9 cellular contexts compared by ENCODE assay signal in the genomic region with DNA sequence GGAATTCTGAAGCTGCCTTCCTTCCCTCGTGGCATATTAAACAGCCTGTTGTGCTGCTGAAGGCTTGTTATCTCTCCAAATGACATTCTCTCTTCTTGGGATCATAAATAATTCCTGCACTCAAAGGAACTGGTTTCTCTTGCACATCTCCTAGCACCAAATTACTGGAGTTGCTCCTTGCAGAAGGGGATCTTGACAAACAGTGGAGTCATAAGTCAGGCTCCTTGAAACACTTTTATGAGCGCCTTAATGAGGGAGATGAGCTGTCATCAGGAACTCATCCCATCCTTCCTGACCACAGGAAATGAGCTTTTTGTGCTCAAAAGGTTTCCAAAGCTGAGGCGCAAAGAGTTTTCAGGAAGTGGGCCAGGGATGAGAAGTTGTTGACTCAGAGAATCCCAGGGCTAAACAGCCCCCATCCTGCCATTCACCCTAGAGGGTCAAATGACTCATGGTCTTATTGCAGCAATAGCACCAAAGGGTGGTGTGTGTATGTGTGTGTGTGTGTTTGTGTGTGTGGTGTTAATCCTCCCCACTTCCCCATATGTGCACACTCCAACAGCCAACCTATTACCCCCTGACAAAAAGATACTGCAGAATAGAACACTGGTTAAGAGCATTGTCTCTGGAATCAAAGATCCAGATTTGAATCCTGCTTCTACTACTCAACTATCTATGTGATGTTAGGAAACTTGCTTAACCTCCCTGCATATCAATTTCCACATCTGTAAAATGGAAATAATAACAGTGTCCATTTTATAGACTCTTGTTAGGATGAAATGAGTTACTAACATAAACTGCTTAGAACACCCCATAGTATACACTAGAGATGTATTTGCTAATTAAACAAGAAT. TPM values are rescaled to one million over a fixed set of nuclear protein-coding genes. Genes with fewer than 3 reads are reported as not detected.
A peak's percentile ranks its signal among the peaks of the same experiment; 100 is the strongest.
DNase-seq lines count a peak whose midpoint lies in the region; ATAC-seq and TF ChIP-seq lines count a peak whose summit lies in the region.
"Had no signal": no experiment of that assay in that cellular context is flagged by ENCODE, and none has a peak within 500 bp of the region (broad histone marks: within the 10 kb centered on the region; RNA-seq: fewer than 3 reads in every experiment).

No MANE protein-coding gene starts in this region.

- peak overlapping the region; percentile 36 for H3K27ac ChIP-seq in VCaP
- H3K27ac ChIP-seq in upper lobe of right lung, result no peak overlapping the region

- no peak for TF ChIP-seq CTCF in activated CD8-positive, alpha-beta T cell treated with anti-CD3 and anti-CD28 coated beads for 36 hours (IDR thresholded peaks at IDR 0.05)
- no peak for TF ChIP-seq CTCF in VCaP (conservative IDR thresholded peaks at IDR 0.05)
- TF ChIP-seq CTCF in upper lobe of right lung (IDR thresholded peaks at IDR 0.05), result no peak

- CTCF ChIA-PET in activated CD8-positive, alpha-beta T cell treated with anti-CD3 and anti-CD28 coated beads for 36 hours (lab: Charles Lee), result interaction anchor here (0.7 to 2.9 kb wide), 3 partner anchors 37 to 138 kb away, joined by 3 to 15 read pairs (median 3); a partner anchor contains a TSS
- CTCF ChIA-PET in activated CD8-positive, alpha-beta T cell treated with anti-CD3 and anti-CD28 coated beads, Interleukin-2, amount 10 ng/mL, durations not matched to agents 7 days and 5 days (lab: Charles Lee), result interaction anchor here (1.2 kb wide), 1 partner anchor 138 kb away, joined by 3 read pairs; no protein-coding TSS in a partner anchor

- no peak overlapping the region for H3K27ac Mint-ChIP-seq in activated CD8-positive, alpha-beta T cell treated with anti-CD3 and anti-CD28 coated beads for 36 hours
- no peak overlapping the region for H3K27ac Mint-ChIP-seq in activated CD8-positive, alpha-beta T cell treated with anti-CD3 and anti-CD28 coated beads, Interleukin-2, amount 10 ng/mL, durations not matched to agents 7 days and 5 days
- H3K27ac Mint-ChIP-seq: CD8-positive, alpha-beta memory T cell had no signal

- no peak for ATAC-seq in activated CD8-positive, alpha-beta T cell treated with anti-CD3 and anti-CD28 coated beads for 36 hours
- no peak for ATAC-seq in activated CD8-positive, alpha-beta T cell treated with anti-CD3 and anti-CD28 coated beads, Interleukin-2, amount 10 ng/mL, durations not matched to agents 7 days and 5 days
- ATAC-seq in upper lobe of right lung, result peak; percentile 63
- no peak for ATAC-seq in HG02678 (IDR thresholded peaks at IDR 0.05; ENCODE audit: unreplicated experiment)

- H3K9me3 Mint-ChIP-seq in activated CD8-positive, alpha-beta T cell treated with anti-CD3 and anti-CD28 coated beads for 36 hours, result no peaks in the 10 kb centered on the region
- H3K9me3 Mint-ChIP-seq in activated CD8-positive, alpha-beta T cell treated with anti-CD3 and anti-CD28 coated beads, Interleukin-2, amount 10 ng/mL, durations not matched to agents 7 days and 5 days (ENCODE audit: insufficient read depth), result no peaks in the 10 kb centered on the region
- H3K9me3 Mint-ChIP-seq: CD8-positive, alpha-beta memory T cell had no signal

- H3K36me3 ChIP-seq in upper lobe of right lung, result no peaks in the 10 kb centered on the region

- H3K4me1 ChIP-seq in upper lobe of right lung, result peaks cover 16% of the 10 kb centered on the region

- POLR2A ChIA-PET in activated CD8-positive, alpha-beta T cell treated with anti-CD3 and anti-CD28 coated beads for 36 hours (lab: Charles Lee), result interaction anchor here (0.8 kb wide), 1 partner anchor 84 kb away, joined by 3 read pairs; no protein-coding TSS in a partner anchor
- POLR2A ChIA-PET in activated CD8-positive, alpha-beta T cell treated with anti-CD3 and anti-CD28 coated beads, Interleukin-2, amount 10 ng/mL, durations not matched to agents 7 days and 5 days (lab: Charles Lee), result interaction anchor here (1.2 kb wide), 1 partner anchor 8 kb away, joined by 4 read pairs; no protein-coding TSS in a partner anchor

- DNase-seq in activated CD8-positive, alpha-beta T cell treated with anti-CD3 and anti-CD28 coated beads for 36 hours, result peak; percentile 15
- no peak for DNase-seq in activated CD8-positive, alpha-beta T cell treated with anti-CD3 and anti-CD28 coated beads, Interleukin-2, amount 10 ng/mL, durations not matched to agents 7 days and 5 days
- DNase-seq in kidney glomerular epithelial cell (lab: John Stamatoyannopoulos, UW), result peak; percentile 97
- DNase-seq in upper lobe of right lung, result no peak
- no peak for DNase-seq in NCI-H1417 treated with DMSO at 0.1 percent for 48 hours (lab: John Stamatoyannopoulos, UW)
- no peak for DNase-seq in SHP77 treated with DMSO at 0.1 percent for 48 hours (lab: John Stamatoyannopoulos, UW)
- DNase-seq: CD8-positive, alpha-beta memory T cell had no signal

- no peaks in the 10 kb centered on the region for H3K36me3 Mint-ChIP-seq in activated CD8-positive, alpha-beta T cell treated with anti-CD3 and anti-CD28 coated beads for 36 hours (ENCODE audit: low read depth)
- H3K36me3 Mint-ChIP-seq in activated CD8-positive, alpha-beta T cell treated with anti-CD3 and anti-CD28 coated beads, Interleukin-2, amount 10 ng/mL, durations not matched to agents 7 days and 5 days (ENCODE audit: low read depth), result no peaks in the 10 kb centered on the region
- H3K36me3 Mint-ChIP-seq: CD8-positive, alpha-beta memory T cell had no signal

- no peaks in the 10 kb centered on the region for H3K27me3 ChIP-seq in upper lobe of right lung

- no peaks in the 10 kb centered on the region for H3K9me3 ChIP-seq in upper lobe of right lung

- no peak overlapping the region for H3K4me3 Mint-ChIP-seq in activated CD8-positive, alpha-beta T cell treated with anti-CD3 and anti-CD28 coated beads for 36 hours
- no peak overlapping the region for H3K4me3 Mint-ChIP-seq in activated CD8-positive, alpha-beta T cell treated with anti-CD3 and anti-CD28 coated beads, Interleukin-2, amount 10 ng/mL, durations not matched to agents 7 days and 5 days

- peaks cover 2% of the 10 kb centered on the region for H3K27me3 Mint-ChIP-seq in activated CD8-positive, alpha-beta T cell treated with anti-CD3 and anti-CD28 coated beads for 36 hours
- H3K27me3 Mint-ChIP-seq in activated CD8-positive, alpha-beta T cell treated with anti-CD3 and anti-CD28 coated beads, Interleukin-2, amount 10 ng/mL, durations not matched to agents 7 days and 5 days (ENCODE audit: low read depth), result peaks cover 32% of the 10 kb centered on the region

- H3K4me3 ChIP-seq in upper lobe of right lung, result no peak overlapping the region

- peaks cover 3% of the 10 kb centered on the region for H3K4me1 Mint-ChIP-seq in activated CD8-positive, alpha-beta T cell treated with anti-CD3 and anti-CD28 coated beads for 36 hours (ENCODE audit: low read depth)
- peaks cover 5% of the 10 kb centered on the region for H3K4me1 Mint-ChIP-seq in activated CD8-positive, alpha-beta T cell treated with anti-CD3 and anti-CD28 coated beads, Interleukin-2, amount 10 ng/mL, durations not matched to agents 7 days and 5 days (ENCODE audit: low read depth)

- intact Hi-C loops in activated CD8-positive, alpha-beta T cell treated with anti-CD3 and anti-CD28 coated beads for 36 hours (cut with micrococcal nuclease), result no loop called here
- intact Hi-C loops in upper lobe of right lung (cut with DNase I), result no loop called here

RNA-seq across cellular contexts. Expression of a gene that starts 2.8 kb away (rescaled TPM):
- total RNA-seq in activated CD8-positive, alpha-beta T cell treated with anti-CD3 and anti-CD28 coated beads for 36 hours, result 10 to 100 TPM; 26.0 to 28.0 TPM
- total RNA-seq in activated CD8-positive, alpha-beta T cell treated with anti-CD3 and anti-CD28 coated beads, Interleukin-2, amount 10 ng/mL, durations not matched to agents 7 days and 5 days, result 10 to 100 TPM; 40.3 to 42.2 TPM
- total RNA-seq in upper lobe of right lung, result 124 TPM

RNA-seq across cellular contexts. Expression of a gene that starts 38.7 kb away (rescaled TPM):
- 1 to 10 TPM; 2.6 to 3.2 TPM for total RNA-seq in activated CD8-positive, alpha-beta T cell treated with anti-CD3 and anti-CD28 coated beads for 36 hours
- total RNA-seq in activated CD8-positive, alpha-beta T cell treated with anti-CD3 and anti-CD28 coated beads, Interleukin-2, amount 10 ng/mL, durations not matched to agents 7 days and 5 days, result 1 to 10 TPM; 1.8 to 2.1 TPM
- 4.3 TPM for total RNA-seq in upper lobe of right lung

Comparison
In these comparisons a context has a peak if more than half of its experiments do, and no peak if none do; other contexts are left out.
1. DNase-seq: peak in activated CD8-positive, alpha-beta T cell treated with anti-CD3 and anti-CD28 coated beads for 36 hours (single experiment) and kidney glomerular epithelial cell (single experiment); none in activated CD8-positive, alpha-beta T cell treated with anti-CD3 and anti-CD28 coated beads, Interleukin-2, amount 10 ng/mL, durations not matched to agents 7 days and 5 days (single experiment), upper lobe of right lung (single experiment), NCI-H1417 treated with DMSO at 0.1 percent for 48 hours (single experiment) and SHP77 treated with DMSO at 0.1 percent for 48 hours (single experiment).